ENCODE assay signal across 1 cellular context in the genomic region with DNA sequence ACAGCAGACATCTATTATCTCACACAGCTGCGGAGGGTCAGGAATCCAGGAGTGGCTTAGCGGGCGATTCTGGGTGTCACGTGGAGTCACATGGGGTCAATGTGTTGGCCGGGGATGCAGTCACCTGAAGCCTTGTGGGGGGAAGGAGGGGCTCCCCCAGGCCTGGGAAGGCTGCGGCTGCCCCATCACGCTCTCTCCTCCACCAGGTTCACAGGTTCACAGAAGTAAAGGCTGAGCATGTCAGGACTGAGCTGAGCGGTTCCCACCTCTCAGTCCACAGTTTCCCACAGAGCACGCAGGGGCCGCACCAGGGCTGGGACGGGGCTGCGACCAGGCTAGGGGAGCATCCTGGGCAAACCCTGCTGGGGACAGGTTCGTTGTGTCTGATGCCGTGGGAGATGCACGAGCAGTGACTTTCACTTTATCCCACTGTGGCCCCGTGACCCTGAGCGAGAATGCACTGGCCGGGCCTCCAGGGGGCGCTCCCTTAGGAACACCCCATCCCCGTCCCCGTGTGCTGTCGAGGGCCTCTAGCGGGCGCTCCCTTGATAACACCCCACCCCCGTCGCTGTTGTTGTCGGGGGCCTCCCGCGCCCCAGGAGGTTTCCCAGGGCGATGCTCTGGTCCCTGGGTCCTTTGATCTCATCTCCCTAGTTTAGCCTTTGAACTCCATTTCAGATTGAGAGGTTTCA.
TF ChIP-seq lines count a peak whose summit lies in the region.

No MANE protein-coding gene starts in this region.

TF ChIP-seq in HepG2, 621 proteins besides CTCF, POLR2A, EP300 and RAD21 (continued from another document and continues in another):
- TF ChIP-seq, protein P1, sequence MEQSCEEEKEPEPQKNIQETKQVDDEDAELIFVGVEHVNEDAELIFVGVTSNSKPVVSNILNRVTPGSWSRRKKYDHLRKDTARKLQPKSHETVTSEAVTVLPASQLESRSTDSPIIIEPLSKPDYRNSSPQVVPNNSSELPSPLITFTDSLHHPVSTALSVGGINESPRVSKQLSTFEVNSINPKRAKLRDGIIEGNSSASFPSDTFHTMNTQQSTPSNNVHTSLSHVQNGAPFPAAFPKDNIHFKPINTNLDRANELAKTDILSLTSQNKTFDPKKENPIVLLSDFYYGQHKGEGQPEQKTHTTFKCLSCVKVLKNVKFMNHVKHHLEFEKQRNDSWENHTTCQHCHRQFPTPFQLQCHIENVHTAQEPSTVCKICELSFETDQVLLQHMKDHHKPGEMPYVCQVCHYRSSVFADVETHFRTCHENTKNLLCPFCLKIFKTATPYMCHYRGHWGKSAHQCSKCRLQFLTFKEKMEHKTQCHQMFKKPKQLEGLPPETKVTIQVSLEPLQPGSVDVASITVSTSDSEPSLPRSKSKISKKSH (CRISPR knock-in tag; IDR thresholded peaks at IDR 0.05; ENCODE audit: borderline replicate concordance) = 0 out of 2 replicates have a peak, but pooled peaks have one; percentile 4
- no peak for TF ChIP-seq ZNF441 (CRISPR knock-in tag; IDR thresholded peaks at IDR 0.05; ENCODE audit: borderline replicate concordance)
- TF ChIP-seq, protein P2, sequence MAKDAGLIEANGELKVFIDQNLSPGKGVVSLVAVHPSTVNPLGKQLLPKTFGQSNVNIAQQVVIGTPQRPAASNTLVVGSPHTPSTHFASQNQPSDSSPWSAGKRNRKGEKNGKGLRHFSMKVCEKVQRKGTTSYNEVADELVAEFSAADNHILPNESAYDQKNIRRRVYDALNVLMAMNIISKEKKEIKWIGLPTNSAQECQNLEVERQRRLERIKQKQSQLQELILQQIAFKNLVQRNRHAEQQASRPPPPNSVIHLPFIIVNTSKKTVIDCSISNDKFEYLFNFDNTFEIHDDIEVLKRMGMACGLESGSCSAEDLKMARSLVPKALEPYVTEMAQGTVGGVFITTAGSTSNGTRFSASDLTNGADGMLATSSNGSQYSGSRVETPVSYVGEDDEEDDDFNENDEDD (CRISPR knock-in tag; IDR thresholded peaks at IDR 0.05; ENCODE audit: borderline replicate concordance) = no peak
- no peak for TF ChIP-seq FOXA1 (IDR thresholded peaks at IDR 0.05)
- TF ChIP-seq FOXA1 (CRISPR knock-in tag; IDR thresholded peaks at IDR 0.05) = no peak
- TF ChIP-seq, protein P3, sequence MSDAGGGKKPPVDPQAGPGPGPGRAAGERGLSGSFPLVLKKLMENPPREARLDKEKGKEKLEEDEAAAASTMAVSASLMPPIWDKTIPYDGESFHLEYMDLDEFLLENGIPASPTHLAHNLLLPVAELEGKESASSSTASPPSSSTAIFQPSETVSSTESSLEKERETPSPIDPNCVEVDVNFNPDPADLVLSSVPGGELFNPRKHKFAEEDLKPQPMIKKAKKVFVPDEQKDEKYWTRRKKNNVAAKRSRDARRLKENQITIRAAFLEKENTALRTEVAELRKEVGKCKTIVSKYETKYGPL (CRISPR knock-in tag; IDR thresholded peaks at IDR 0.05) = no peak
- no peak for TF ChIP-seq HOXA9 (CRISPR knock-in tag; IDR thresholded peaks at IDR 0.05; ENCODE audit: borderline replicate concordance)
- TF ChIP-seq ZMYM4 (CRISPR knock-in tag; IDR thresholded peaks at IDR 0.05) = peak; percentile 76
- TF ChIP-seq PCBP1 (IDR thresholded peaks at IDR 0.05; ENCODE audit: borderline replicate concordance, low read depth, low read length) = no peak
- TF ChIP-seq, protein P4, sequence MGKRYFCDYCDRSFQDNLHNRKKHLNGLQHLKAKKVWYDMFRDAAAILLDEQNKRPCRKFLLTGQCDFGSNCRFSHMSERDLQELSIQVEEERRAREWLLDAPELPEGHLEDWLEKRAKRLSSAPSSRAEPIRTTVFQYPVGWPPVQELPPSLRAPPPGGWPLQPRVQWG (CRISPR knock-in tag; IDR thresholded peaks at IDR 0.05; ENCODE audit: borderline replicate concordance, low read depth) = no peak
- no peak for TF ChIP-seq ZFP90 (CRISPR knock-in tag; IDR thresholded peaks at IDR 0.05; ENCODE audit: borderline replicate concordance)
- TF ChIP-seq YEATS4 (CRISPR knock-in tag; IDR thresholded peaks at IDR 0.05; ENCODE audit: borderline replicate concordance) = peak; percentile 80; the same call in 1 of the 2 replicates
- TF ChIP-seq, protein P5, sequence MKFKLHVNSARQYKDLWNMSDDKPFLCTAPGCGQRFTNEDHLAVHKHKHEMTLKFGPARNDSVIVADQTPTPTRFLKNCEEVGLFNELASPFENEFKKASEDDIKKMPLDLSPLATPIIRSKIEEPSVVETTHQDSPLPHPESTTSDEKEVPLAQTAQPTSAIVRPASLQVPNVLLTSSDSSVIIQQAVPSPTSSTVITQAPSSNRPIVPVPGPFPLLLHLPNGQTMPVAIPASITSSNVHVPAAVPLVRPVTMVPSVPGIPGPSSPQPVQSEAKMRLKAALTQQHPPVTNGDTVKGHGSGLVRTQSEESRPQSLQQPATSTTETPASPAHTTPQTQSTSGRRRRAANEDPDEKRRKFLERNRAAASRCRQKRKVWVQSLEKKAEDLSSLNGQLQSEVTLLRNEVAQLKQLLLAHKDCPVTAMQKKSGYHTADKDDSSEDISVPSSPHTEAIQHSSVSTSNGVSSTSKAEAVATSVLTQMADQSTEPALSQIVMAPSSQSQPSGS (CRISPR knock-in tag; IDR thresholded peaks at IDR 0.05) = peak; percentile 57; the same call in 1 of the 2 replicates
- no peak for TF ChIP-seq ZNF253 (CRISPR knock-in tag; IDR thresholded peaks at IDR 0.05; ENCODE audit: borderline replicate concordance)
- TF ChIP-seq ZSCAN21 (CRISPR knock-in tag; IDR thresholded peaks at IDR 0.05; ENCODE audit: borderline replicate concordance) = peak; percentile 40; the same call in 1 of the 2 replicates
- TF ChIP-seq HNF4G (IDR thresholded peaks at IDR 0.05; ENCODE audit: borderline replicate concordance, low read depth, low read length) = peak; percentile 39
- peak; percentile 51; the same call in 1 of the 2 replicates for TF ChIP-seq HNF4G (CRISPR knock-in tag; IDR thresholded peaks at IDR 0.05; ENCODE audit: borderline replicate concordance, low read depth)
- TF ChIP-seq ZFYVE20 (CRISPR knock-in tag; IDR thresholded peaks at IDR 0.05; ENCODE audit: borderline replicate concordance, low read depth) = no peak
- TF ChIP-seq, protein P6, sequence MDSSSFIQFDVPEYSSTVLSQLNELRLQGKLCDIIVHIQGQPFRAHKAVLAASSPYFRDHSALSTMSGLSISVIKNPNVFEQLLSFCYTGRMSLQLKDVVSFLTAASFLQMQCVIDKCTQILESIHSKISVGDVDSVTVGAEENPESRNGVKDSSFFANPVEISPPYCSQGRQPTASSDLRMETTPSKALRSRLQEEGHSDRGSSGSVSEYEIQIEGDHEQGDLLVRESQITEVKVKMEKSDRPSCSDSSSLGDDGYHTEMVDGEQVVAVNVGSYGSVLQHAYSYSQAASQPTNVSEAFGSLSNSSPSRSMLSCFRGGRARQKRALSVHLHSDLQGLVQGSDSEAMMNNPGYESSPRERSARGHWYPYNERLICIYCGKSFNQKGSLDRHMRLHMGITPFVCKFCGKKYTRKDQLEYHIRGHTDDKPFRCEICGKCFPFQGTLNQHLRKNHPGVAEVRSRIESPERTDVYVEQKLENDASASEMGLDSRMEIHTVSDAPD (CRISPR knock-in tag; IDR thresholded peaks at IDR 0.05) = no peak
- no peak for TF ChIP-seq MZF1 (CRISPR knock-in tag; IDR thresholded peaks at IDR 0.05; ENCODE audit: borderline replicate concordance)
- no peak for TF ChIP-seq ZFAT (CRISPR knock-in tag; conservative IDR thresholded peaks at IDR 0.05)
- TF ChIP-seq, protein P7, sequence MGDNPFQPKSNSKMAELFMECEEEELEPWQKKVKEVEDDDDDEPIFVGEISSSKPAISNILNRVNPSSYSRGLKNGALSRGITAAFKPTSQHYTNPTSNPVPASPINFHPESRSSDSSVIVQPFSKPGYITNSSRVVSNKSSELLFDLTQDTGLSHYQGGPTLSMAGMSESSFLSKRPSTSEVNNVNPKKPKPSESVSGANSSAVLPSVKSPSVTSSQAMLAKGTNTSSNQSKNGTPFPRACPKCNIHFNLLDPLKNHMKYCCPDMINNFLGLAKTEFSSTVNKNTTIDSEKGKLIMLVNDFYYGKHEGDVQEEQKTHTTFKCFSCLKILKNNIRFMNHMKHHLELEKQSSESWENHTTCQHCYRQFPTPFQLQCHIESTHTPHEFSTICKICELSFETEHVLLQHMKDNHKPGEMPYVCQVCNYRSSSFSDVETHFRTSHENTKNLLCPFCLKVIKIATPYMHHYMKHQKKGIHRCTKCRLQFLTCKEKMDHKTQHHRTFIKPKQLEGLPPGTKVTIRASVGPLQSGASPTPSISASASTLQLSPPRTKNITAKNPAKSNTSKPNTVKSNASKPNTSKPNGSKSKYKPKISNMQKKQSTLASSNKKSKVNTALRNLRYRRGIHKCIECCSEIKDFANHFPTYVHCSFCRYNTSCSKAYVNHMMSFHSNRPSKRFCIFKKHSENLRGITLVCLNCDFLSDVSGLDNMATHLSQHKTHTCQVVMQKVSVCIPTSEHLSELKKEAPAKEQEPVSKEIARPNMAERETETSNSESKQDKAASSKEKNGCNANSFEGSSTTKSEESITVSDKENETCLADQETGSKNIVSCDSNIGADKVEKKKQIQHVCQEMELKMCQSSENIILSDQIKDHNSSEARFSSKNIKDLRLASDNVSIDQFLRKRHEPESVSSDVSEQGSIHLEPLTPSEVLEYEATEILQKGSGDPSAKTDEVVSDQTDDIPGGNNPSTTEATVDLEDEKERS (CRISPR knock-in tag; IDR thresholded peaks at IDR 0.05) = no peak
- no peak for TF ChIP-seq ARNT (IDR thresholded peaks at IDR 0.05)
- peak; percentile 68; the same call in 1 of the 2 replicates for TF ChIP-seq SALL2 (CRISPR knock-in tag; IDR thresholded peaks at IDR 0.05)
- TF ChIP-seq ESRRA (CRISPR knock-in tag; IDR thresholded peaks at IDR 0.05; ENCODE audit: low read depth) = peak; percentile 73; the same call in 1 of the 2 replicates
- TF ChIP-seq, protein P8, sequence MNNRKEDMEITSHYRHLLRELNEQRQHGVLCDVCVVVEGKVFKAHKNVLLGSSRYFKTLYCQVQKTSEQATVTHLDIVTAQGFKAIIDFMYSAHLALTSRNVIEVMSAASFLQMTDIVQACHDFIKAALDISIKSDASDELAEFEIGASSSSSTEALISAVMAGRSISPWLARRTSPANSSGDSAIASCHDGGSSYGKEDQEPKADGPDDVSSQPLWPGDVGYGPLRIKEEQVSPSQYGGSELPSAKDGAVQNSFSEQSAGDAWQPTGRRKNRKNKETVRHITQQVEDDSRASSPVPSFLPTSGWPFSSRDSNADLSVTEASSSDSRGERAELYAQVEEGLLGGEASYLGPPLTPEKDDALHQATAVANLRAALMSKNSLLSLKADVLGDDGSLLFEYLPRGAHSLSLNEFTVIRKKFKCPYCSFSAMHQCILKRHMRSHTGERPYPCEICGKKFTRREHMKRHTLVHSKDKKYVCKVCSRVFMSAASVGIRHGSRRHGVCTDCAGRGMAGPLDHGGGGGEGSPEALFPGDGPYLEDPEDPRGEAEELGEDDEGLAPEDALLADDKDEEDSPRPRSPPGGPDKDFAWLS (CRISPR knock-in tag; IDR thresholded peaks at IDR 0.05; ENCODE audit: borderline replicate concordance) = no peak
- 0 out of 2 replicates have a peak, but pooled peaks have one; percentile 48 for TF ChIP-seq BRCA1 (CRISPR knock-in tag; IDR thresholded peaks at IDR 0.05)
- TF ChIP-seq POLR2G (IDR thresholded peaks at IDR 0.05; ENCODE audit: low read depth, low read length) = no peak
- TF ChIP-seq, protein P9, sequence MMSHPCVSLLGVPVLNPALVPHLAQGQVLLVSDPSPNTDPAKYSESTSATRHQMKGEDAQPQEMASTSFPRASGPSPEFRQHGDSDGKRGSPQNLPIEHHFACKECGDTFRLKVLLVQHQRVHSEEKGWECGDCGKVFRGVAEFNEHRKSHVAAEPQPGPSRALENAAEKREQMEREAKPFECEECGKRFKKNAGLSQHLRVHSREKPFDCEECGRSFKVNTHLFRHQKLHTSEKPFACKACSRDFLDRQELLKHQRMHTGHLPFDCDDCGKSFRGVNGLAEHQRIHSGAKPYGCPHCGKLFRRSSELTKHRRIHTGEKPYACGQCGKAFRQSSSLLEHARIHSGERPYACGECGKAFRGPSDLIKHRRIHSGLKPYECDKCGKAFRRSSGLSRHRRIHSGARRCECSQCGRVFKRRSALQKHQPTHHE (CRISPR knock-in tag; IDR thresholded peaks at IDR 0.05; ENCODE audit: borderline replicate concordance) = no peak
- TF ChIP-seq SIN3A (IDR thresholded peaks at IDR 0.05; ENCODE audit: borderline replicate concordance, low read depth, low read length) = no peak
- peak; percentile 83; the same call in 1 of the 2 replicates for TF ChIP-seq GLI4 (CRISPR knock-in tag; IDR thresholded peaks at IDR 0.05; ENCODE audit: borderline replicate concordance)
- TF ChIP-seq, protein P10, sequence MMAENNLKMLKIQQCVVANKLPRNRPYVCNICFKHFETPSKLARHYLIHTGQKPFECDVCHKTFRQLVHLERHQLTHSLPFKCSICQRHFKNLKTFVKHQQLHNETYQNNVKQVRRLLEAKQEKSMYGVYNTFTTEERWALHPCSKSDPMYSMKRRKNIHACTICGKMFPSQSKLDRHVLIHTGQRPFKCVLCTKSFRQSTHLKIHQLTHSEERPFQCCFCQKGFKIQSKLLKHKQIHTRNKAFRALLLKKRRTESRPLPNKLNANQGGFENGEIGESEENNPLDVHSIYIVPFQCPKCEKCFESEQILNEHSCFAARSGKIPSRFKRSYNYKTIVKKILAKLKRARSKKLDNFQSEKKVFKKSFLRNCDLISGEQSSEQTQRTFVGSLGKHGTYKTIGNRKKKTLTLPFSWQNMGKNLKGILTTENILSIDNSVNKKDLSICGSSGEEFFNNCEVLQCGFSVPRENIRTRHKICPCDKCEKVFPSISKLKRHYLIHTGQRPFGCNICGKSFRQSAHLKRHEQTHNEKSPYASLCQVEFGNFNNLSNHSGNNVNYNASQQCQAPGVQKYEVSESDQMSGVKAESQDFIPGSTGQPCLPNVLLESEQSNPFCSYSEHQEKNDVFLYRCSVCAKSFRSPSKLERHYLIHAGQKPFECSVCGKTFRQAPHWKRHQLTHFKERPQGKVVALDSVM (CRISPR knock-in tag; IDR thresholded peaks at IDR 0.05) = no peak; the same call in 1 of the 2 replicates
- peak; percentile 61 for TF ChIP-seq GATAD2A (CRISPR knock-in tag; IDR thresholded peaks at IDR 0.05)
- 0 out of 2 replicates have a peak, but pooled peaks have one; percentile 28 for TF ChIP-seq HNRNPL (IDR thresholded peaks at IDR 0.05; ENCODE audit: low read depth, low read length)
- no peak for TF ChIP-seq ZNF367 (CRISPR knock-in tag; IDR thresholded peaks at IDR 0.05; ENCODE audit: borderline replicate concordance)
- no peak for TF ChIP-seq RELA (CRISPR knock-in tag; IDR thresholded peaks at IDR 0.05)
- no peak for TF ChIP-seq U2AF1 (optimal IDR thresholded peaks at IDR 0.05; ENCODE audit: low read depth, low read length)
- TF ChIP-seq, protein P11, sequence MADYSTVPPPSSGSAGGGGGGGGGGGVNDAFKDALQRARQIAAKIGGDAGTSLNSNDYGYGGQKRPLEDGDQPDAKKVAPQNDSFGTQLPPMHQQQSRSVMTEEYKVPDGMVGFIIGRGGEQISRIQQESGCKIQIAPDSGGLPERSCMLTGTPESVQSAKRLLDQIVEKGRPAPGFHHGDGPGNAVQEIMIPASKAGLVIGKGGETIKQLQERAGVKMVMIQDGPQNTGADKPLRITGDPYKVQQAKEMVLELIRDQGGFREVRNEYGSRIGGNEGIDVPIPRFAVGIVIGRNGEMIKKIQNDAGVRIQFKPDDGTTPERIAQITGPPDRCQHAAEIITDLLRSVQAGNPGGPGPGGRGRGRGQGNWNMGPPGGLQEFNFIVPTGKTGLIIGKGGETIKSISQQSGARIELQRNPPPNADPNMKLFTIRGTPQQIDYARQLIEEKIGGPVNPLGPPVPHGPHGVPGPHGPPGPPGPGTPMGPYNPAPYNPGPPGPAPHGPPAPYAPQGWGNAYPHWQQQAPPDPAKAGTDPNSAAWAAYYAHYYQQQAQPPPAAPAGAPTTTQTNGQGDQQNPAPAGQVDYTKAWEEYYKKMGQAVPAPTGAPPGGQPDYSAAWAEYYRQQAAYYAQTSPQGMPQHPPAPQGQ (CRISPR knock-in tag; IDR thresholded peaks at IDR 0.05; ENCODE audit: borderline replicate concordance) = no peak
- no peak; the same call in 1 of the 2 replicates for TF ChIP-seq ZSCAN20 (CRISPR knock-in tag; IDR thresholded peaks at IDR 0.05; ENCODE audit: borderline replicate concordance)
